In the genomic region with DNA sequence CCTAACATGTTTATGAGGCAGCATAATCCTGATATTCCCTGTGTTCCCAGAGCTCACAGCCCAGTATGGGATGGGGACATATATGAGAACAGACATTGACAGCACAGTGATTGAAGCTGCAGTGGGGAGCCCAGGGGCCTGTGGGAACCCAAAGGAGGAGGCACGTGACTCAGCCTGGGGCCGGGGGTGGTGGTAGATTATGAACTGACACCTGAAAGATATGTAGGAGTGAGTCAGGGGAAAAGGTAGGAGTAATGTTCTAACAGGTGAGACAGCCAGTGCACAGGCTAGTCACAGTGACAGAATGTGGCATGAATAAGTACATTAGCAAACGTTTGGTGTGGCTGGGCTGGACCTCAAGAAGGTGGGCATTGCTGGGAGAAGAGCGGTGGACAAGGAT, we compare ENCODE assay signal across 20 cellular contexts. TPM values are rescaled to one million over a fixed set of nuclear protein-coding genes. Genes with fewer than 3 reads are reported as not detected.
DNase-seq lines count a peak whose midpoint lies in the region; ATAC-seq and TF ChIP-seq lines count a peak whose summit lies in the region.
"Had no signal": no experiment of that assay in that cellular context is flagged by ENCODE, and none has a peak within 500 bp of the region (broad histone marks: within the 10 kb centered on the region; RNA-seq: fewer than 3 reads in every experiment).

No MANE protein-coding gene starts in this region.

- H3K79me2 ChIP-seq in mammary epithelial cell (ENCODE audit: insufficient read depth, low read length): no peaks in the 10 kb centered on the region
- H3K79me2 ChIP-seq: parathyroid adenoma had no signal

- dilution Hi-C loops in mammary epithelial cell (cut with HindIII; ENCODE audit: low sequenced_read_pairs): loop anchor here (5.0 kb wide), 1 partner anchor 64 kb away; no protein-coding TSS in a partner anchor

- H3K27me3 ChIP-seq in mammary epithelial cell (ENCODE audit: insufficient read depth, low read length) (no peaks in the 10 kb centered on the region), adrenal gland (no peaks in the 10 kb centered on the region)
- H3K27me3 ChIP-seq: heart right ventricle had no signal

- ATAC-seq in GM21447 (IDR thresholded peaks at IDR 0.05; ENCODE audit: unreplicated experiment): no peak

- peaks cover 55% of the 10 kb centered on the region for H3K36me3 Mint-ChIP-seq in activated T-cell treated with anti-CD3 and anti-CD28 coated beads, Interleukin-2, amount 50 U/mL, for 24 hours (ENCODE audit: low read depth)

- no peak overlapping the region for H3K4me2 ChIP-seq in mammary epithelial cell (ENCODE audit: insufficient read depth, low read depth, low read length)

- in situ Hi-C loops in mammary epithelial cell (cut with MboI; ENCODE audit: low sequenced_read_pairs in 2 of 2): no loop called here

- CTCF ChIA-PET in RWPE1 (lab: Yijun Ruan, JAX): no interaction called here
- CTCF ChIA-PET in mammary epithelial cell (lab: Charles Lee; ENCODE audit: low non-redundant PET): no interaction called here

- H2AFZ ChIP-seq in mammary epithelial cell (ENCODE audit: low read depth, low read length): no peak overlapping the region
- H2AFZ ChIP-seq: parathyroid adenoma had no signal

- H3K4me3 ChIP-seq in mammary epithelial cell (replicated peaks in 1 of 3; ENCODE audit: insufficient read depth in 1 of 3, low read depth in 2 of 3, low read length in 3 of 3) (no peak overlapping the region), adrenal gland (no peak overlapping the region)
- H3K4me3 ChIP-seq: heart right ventricle, skin epidermis had no signal

- TF ChIP-seq CTCF in RWPE1 (conservative IDR thresholded peaks at IDR 0.05; ENCODE audit: low read depth) (no peak), mammary epithelial cell (conservative IDR thresholded peaks at IDR 0.05 in 1 of 2, IDR thresholded peaks at IDR 0.05 in 1 of 2; ENCODE audit: extremely low read depth in 1 of 2, insufficient read depth in 1 of 2, low read depth in 1 of 2, low read length in 2 of 2) (no peak), adrenal gland (IDR thresholded peaks at IDR 0.05) (no peak)

- no peak overlapping the region for H3K9ac ChIP-seq in mammary epithelial cell (ENCODE audit: insufficient read depth, low read length)
- H3K9ac ChIP-seq: parathyroid adenoma had no signal

- no peaks in the 10 kb centered on the region for H3K9me3 Mint-ChIP-seq in activated T-cell treated with anti-CD3 and anti-CD28 coated beads, Interleukin-2, amount 50 U/mL, for 24 hours
- H3K9me3 Mint-ChIP-seq: central memory CD8-positive, alpha-beta T cell had no signal

- H3K27ac ChIP-seq in RWPE1 (no peak overlapping the region), mammary epithelial cell (ENCODE audit: insufficient read depth, low read depth, low read length) (no peak overlapping the region), adrenal gland (no peak overlapping the region)
- H3K27ac ChIP-seq: parathyroid adenoma had no signal

- H3K9me3 ChIP-seq in mammary epithelial cell (replicated peaks; ENCODE audit: insufficient read depth, low read length): no peaks in the 10 kb centered on the region
- no peaks in the 10 kb centered on the region for H3K9me3 ChIP-seq in adrenal gland (replicated peaks in 1 of 3)

- no peak for TF ChIP-seq POLR2A in adrenal gland (IDR thresholded peaks at IDR 0.05)

- no TSS peak for BruUV-seq in mammary epithelial cell (replicated peaks; lab: Mats Ljungman, UMichigan)

- H3K4me1 ChIP-seq in mammary epithelial cell (ENCODE audit: insufficient read depth, low read length) (peaks cover 12% of the 10 kb centered on the region), adrenal gland (replicated peaks in 1 of 2) (peaks cover 9 to 11% of the 10 kb centered on the region in 2 donors)
- H3K4me1 ChIP-seq: parathyroid adenoma had no signal

- intact Hi-C loops in mammary epithelial cell (cut with micrococcal nuclease): no loop called here
- intact Hi-C loops in adrenal gland (cut with DNase I): no loop called here

- no peak overlapping the region for H3K4me3 Mint-ChIP-seq in activated T-cell treated with anti-CD3 and anti-CD28 coated beads, Interleukin-2, amount 50 U/mL, for 24 hours
- H3K4me3 Mint-ChIP-seq: CD4-positive, CD25-positive, alpha-beta regulatory T cell; central memory CD8-positive, alpha-beta T cell; naive B cell had no signal

- H3K36me3 ChIP-seq in mammary epithelial cell (ENCODE audit: insufficient read depth, low read length) (peaks cover 1% of the 10 kb centered on the region), adrenal gland (replicated peaks in 1 of 2) (peaks cover 0 to 10% of the 10 kb centered on the region in 2 donors)

- DNase-seq in activated T-cell treated with anti-CD3 and anti-CD28 coated beads for 24 hours (ENCODE audit: low read depth): peak; percentile 4
- no peak for DNase-seq in activated T-cell treated with anti-CD3 and anti-CD28 coated beads, Interleukin-2, amount 50 U/mL, for 24 hours
- peak; percentile 68 for DNase-seq in RWPE1 (ENCODE audit: low spot score)
- peak; percentile 43 for DNase-seq in mammary epithelial cell
- DNase-seq in stimulated activated CD4-positive, alpha-beta T cell treated with anti-CD3 and anti-CD28 coated beads, Interleukin-1b, Interleukin-23, amount 100 ng/mL, for 48 hours: peak; percentile 36
- DNase-seq in adrenal gland: no peak
- no peak for DNase-seq in NAMALWA (ENCODE audit: low spot score)
- DNase-seq: CD4-positive, CD25-positive, alpha-beta regulatory T cell; DMS53; heart right ventricle; KBM-7; naive B cell; NCI-H1092 treated with DMSO at 0.1 percent for 48 hours; NCI-H526 treated with DMSO at 0.1 percent for 48 hours had no signal

- peaks cover 10% of the 10 kb centered on the region for H3K4me1 Mint-ChIP-seq in activated T-cell treated with anti-CD3 and anti-CD28 coated beads, Interleukin-2, amount 50 U/mL, for 24 hours (ENCODE audit: low read depth)
- H3K4me1 Mint-ChIP-seq: CD4-positive, CD25-positive, alpha-beta regulatory T cell; central memory CD8-positive, alpha-beta T cell had no signal

- no peaks in the 10 kb centered on the region for H3K27me3 Mint-ChIP-seq in activated T-cell treated with anti-CD3 and anti-CD28 coated beads, Interleukin-2, amount 50 U/mL, for 24 hours
- H3K27me3 Mint-ChIP-seq: CD4-positive, CD25-positive, alpha-beta regulatory T cell; central memory CD8-positive, alpha-beta T cell; naive B cell had no signal

- H3K27ac Mint-ChIP-seq in activated T-cell treated with anti-CD3 and anti-CD28 coated beads, Interleukin-2, amount 50 U/mL, for 24 hours: no peak overlapping the region
- H3K27ac Mint-ChIP-seq: CD4-positive, CD25-positive, alpha-beta regulatory T cell; naive B cell had no signal

- POLR2A ChIA-PET in RWPE1 (lab: Yijun Ruan, JAX; ENCODE audit: low non-redundant PET): no interaction called here

- WGBS in mammary epithelial cell (ENCODE audit: low coverage, missing lambda C conversion rate): 19% methylated on average over 4 of the region's 4 CpGs
- 82 to 97% (median 89%) methylated on average over 4 of the region's 4 CpGs for WGBS in adrenal gland, 4 donors

- H4K20me1 ChIP-seq in mammary epithelial cell (ENCODE audit: insufficient read depth, low read length): no peaks in the 10 kb centered on the region

RNA-seq across cellular contexts. Expression of gene CKM, which starts 29.0 kb away (rescaled TPM):
- not detected for total RNA-seq in mammary epithelial cell
- polyA plus RNA-seq in mammary epithelial cell: not detected
- polyA minus RNA-seq in mammary epithelial cell: not detected
- total RNA-seq in adrenal gland: 10 to 100 TPM in 1 of 8 donors, 1 to 10 TPM in 1, under 1 TPM in 1, not detected in 5; 0.39 to 51.3 (median 1.3) TPM
- 1 to 10 TPM in 2 of 3 donors, not detected in 1; 1.5 to 2.7 TPM for polyA plus RNA-seq in adrenal gland
- total RNA-seq: CD4-positive, CD25-positive, alpha-beta regulatory T cell; fibroblast of lung; H1 had no signal
- polyA plus RNA-seq: CD4-positive, CD25-positive, alpha-beta regulatory T cell; fibroblast of lung had no signal

RNA-seq across cellular contexts. Expression of gene MARK4, which starts 42.6 kb away (rescaled TPM):
- total RNA-seq in mammary epithelial cell (10 to 100 TPM; 13.3 to 48.9 TPM), adrenal gland (10 to 100 TPM; 12.6 to 41.9 (median 26.6) TPM)
- polyA plus RNA-seq in mammary epithelial cell (21.5 TPM), adrenal gland (10 to 100 TPM; 19.1 to 53.3 (median 28.8) TPM)
- polyA minus RNA-seq in mammary epithelial cell: 150 TPM

RNA-seq across cellular contexts. Expression of gene KLC3, which starts 46.9 kb away (rescaled TPM):
- 10 to 100 TPM; 39.3 to 56.5 TPM for total RNA-seq in mammary epithelial cell
- polyA plus RNA-seq in mammary epithelial cell: 14.8 TPM
- 8.4 TPM for polyA minus RNA-seq in mammary epithelial cell
- total RNA-seq in adrenal gland: under 1 TPM in 2 of 8 donors, not detected in 6; 0.28 to 0.30 TPM
- polyA plus RNA-seq in adrenal gland: under 1 TPM in 2 of 3 donors, not detected in 1; 0.16 to 0.17 TPM
- polyA plus RNA-seq: CD4-positive, CD25-positive, alpha-beta regulatory T cell had no signal

RNA-seq across cellular contexts. Expression of gene EXOC3L2, which starts 48.5 kb away (rescaled TPM):
- total RNA-seq in mammary epithelial cell (under 1 TPM in 1 of 2 donors, not detected in 1; 0.35 TPM), adrenal gland (10 to 100 TPM; 14.8 to 26.4 (median 16.7) TPM)
- polyA plus RNA-seq in mammary epithelial cell (0.23 TPM), adrenal gland (10 to 100 TPM in 2 of 3 donors, 1 to 10 TPM in 1; 2.1 to 24.6 (median 10.9) TPM)
- polyA minus RNA-seq in mammary epithelial cell: 0.52 TPM
- total RNA-seq: CD4-positive, CD25-positive, alpha-beta regulatory T cell; fibroblast of lung had no signal
- polyA plus RNA-seq: CD4-positive, CD25-positive, alpha-beta regulatory T cell; fibroblast of lung had no signal

Comparison
In these comparisons a context has a peak if more than half of its experiments do, and no peak if none do; other contexts are left out.
1. DNase-seq: peak in activated T-cell treated with anti-CD3 and anti-CD28 coated beads for 24 hours (single experiment), RWPE1 (single experiment), mammary epithelial cell (single experiment) and stimulated activated CD4-positive, alpha-beta T cell treated with anti-CD3 and anti-CD28 coated beads, Interleukin-1b, Interleukin-23, amount 100 ng/mL, for 48 hours (single experiment); none in activated T-cell treated with anti-CD3 and anti-CD28 coated beads, Interleukin-2, amount 50 U/mL, for 24 hours (single experiment), adrenal gland (0 of 7) and NAMALWA (single experiment).
2. RNA of gene KLC3, which starts 46.9 kb away (total RNA-seq): 39.3 to 56.5 TPM in mammary epithelial cell; 0.28 to 0.30 TPM in adrenal gland; every median in the first group is over 10 times any median in the second.